ENCODE assay signal across 22 cellular contexts in genomic region chr11:68449951-68450350, GRCh38. TPM values are rescaled to one million over a fixed set of nuclear protein-coding genes. Genes with fewer than 3 reads are reported as not detected.
DNase-seq lines count a peak whose midpoint lies in the region; ATAC-seq and TF ChIP-seq lines count a peak whose summit lies in the region.
"Had no signal": no experiment of that assay in that cellular context is flagged by ENCODE, and none has a peak within 500 bp of the region (broad histone marks: within the 10 kb centered on the region; RNA-seq: fewer than 3 reads in every experiment).

No MANE protein-coding gene starts in this region.

- H4K20me1 ChIP-seq in IMR-90 (ENCODE audit: insufficient read depth, low read length): no peaks in the 10 kb centered on the region

- no peaks in the 10 kb centered on the region for H3K27me3 ChIP-seq in IMR-90 (ENCODE audit: control insufficient read depth, insufficient read depth, low read length)
- H3K27me3 ChIP-seq in mesenchymal stem cell (ENCODE audit: control insufficient read depth in 1 of 2, insufficient read depth in 1 of 2, low read length in 2 of 2): peaks cover 0 to 4% of the 10 kb centered on the region in 2 experiments

- H3K9ac ChIP-seq in IMR-90 (ENCODE audit: low read depth, low read length): no peak overlapping the region
- no peak overlapping the region for H3K9ac ChIP-seq in mesenchymal stem cell (ENCODE audit: low read length)

- H3K36me3 Mint-ChIP-seq in WTC11 (peaks cover 13% of the 10 kb centered on the region), progenitor cell of endocrine pancreas (ENCODE audit: insufficient read depth) (peaks cover 10% of the 10 kb centered on the region)
- H3K36me3 Mint-ChIP-seq: CD8-positive, alpha-beta T cell had no signal

- H3K27ac Mint-ChIP-seq in WTC11 (peak overlapping the region; percentile 70; the same call in 1 of the 2 replicates), progenitor cell of endocrine pancreas (peak overlapping the region; percentile 73)
- H3K27ac Mint-ChIP-seq: B cell; CD8-positive, alpha-beta T cell had no signal

- H3K79me1 ChIP-seq in IMR-90 (ENCODE audit: low read depth in 1 of 2, low read length in 2 of 2): no peaks in the 10 kb centered on the region
- H3K79me1 ChIP-seq in mesenchymal stem cell (replicated peaks; ENCODE audit: low read length, poor library complexity, severe bottlenecking): peaks cover 3% of the 10 kb centered on the region

- no peak overlapping the region for H3K4me3 Mint-ChIP-seq in WTC11
- H3K4me3 Mint-ChIP-seq in progenitor cell of endocrine pancreas (ENCODE audit: low read depth): no peak overlapping the region
- H3K4me3 Mint-ChIP-seq: B cell; CD8-positive, alpha-beta T cell had no signal

- dilution Hi-C loops in IMR-90 (cut with HindIII; ENCODE audit: low sequenced_read_pairs, unreplicated experiment): no loop called here

- no peaks in the 10 kb centered on the region for H3K9me3 Mint-ChIP-seq in WTC11
- H3K9me3 Mint-ChIP-seq in progenitor cell of endocrine pancreas (ENCODE audit: low read depth): no peaks in the 10 kb centered on the region
- H3K9me3 Mint-ChIP-seq: CD8-positive, alpha-beta T cell had no signal

- H3K4me3 ChIP-seq in IMR-90 (ENCODE audit: insufficient read depth, low read depth, low read length) (no peak overlapping the region), mesenchymal stem cell (ENCODE audit: insufficient read depth in 1 of 2, low read depth in 1 of 2, low read length in 2 of 2) (no peak overlapping the region)
- H3K4me3 ChIP-seq: SK-N-MC had no signal

- H3K27ac ChIP-seq in IMR-90 (ENCODE audit: insufficient read depth, low read length): no peak overlapping the region
- no peak overlapping the region for H3K27ac ChIP-seq in mesenchymal stem cell (ENCODE audit: low read length, poor library complexity, severe bottlenecking)
- H3K27ac ChIP-seq: C4-2B, HL-60, SK-N-MC had no signal

- no peak for TF ChIP-seq RAD21 in IMR-90 (IDR thresholded peaks at IDR 0.05; ENCODE audit: low read length)

- H2BK120ac ChIP-seq in IMR-90 (ENCODE audit: low read depth, low read length) (no peak overlapping the region), mesenchymal stem cell (ENCODE audit: low read depth, low read length) (no peak overlapping the region)

- no peak overlapping the region for H3K4ac ChIP-seq in IMR-90 (ENCODE audit: low read depth, low read length)
- no peak overlapping the region for H3K4ac ChIP-seq in mesenchymal stem cell (ENCODE audit: low read depth in 1 of 2, low read length in 2 of 2)

- H3K18ac ChIP-seq in IMR-90 (ENCODE audit: low read depth, low read length) (no peak overlapping the region), mesenchymal stem cell (ENCODE audit: low read depth in 1 of 2, low read length in 2 of 2) (no peak overlapping the region)

- H3K9me3 ChIP-seq in IMR-90 (ENCODE audit: control insufficient read depth, insufficient read depth, low read length) (no peaks in the 10 kb centered on the region), mesenchymal stem cell (ENCODE audit: control insufficient read depth, low read length) (no peaks in the 10 kb centered on the region)
- H3K9me3 ChIP-seq: Caco-2 had no signal

- H2AK5ac ChIP-seq in IMR-90 (ENCODE audit: low read depth, low read length): no peak overlapping the region
- H2AK5ac ChIP-seq in mesenchymal stem cell (ENCODE audit: low read length, severe bottlenecking): no peak overlapping the region

- H3K4me1 Mint-ChIP-seq in WTC11: peaks cover 4% of the 10 kb centered on the region
- H3K4me1 Mint-ChIP-seq in progenitor cell of endocrine pancreas (ENCODE audit: low read depth): no peaks in the 10 kb centered on the region

- H3K36me3 ChIP-seq in IMR-90 (ENCODE audit: control insufficient read depth, insufficient read depth, low read length): peaks cover 15% of the 10 kb centered on the region
- H3K36me3 ChIP-seq in mesenchymal stem cell (ENCODE audit: control insufficient read depth in 1 of 2, insufficient read depth in 2 of 2, low read depth in 1 of 2, low read length in 2 of 2): peaks cover 16 to 41% of the 10 kb centered on the region in 2 experiments

- no peak for TF ChIP-seq POLR2A in IMR-90 (IDR thresholded peaks at IDR 0.05; ENCODE audit: low read depth, low read length)

- H3K56ac ChIP-seq in IMR-90 (ENCODE audit: extremely low read depth, insufficient read depth, low read length): no peak overlapping the region

- ATAC-seq in IMR-90 (ENCODE audit: low read depth): no peak
- no peak for ATAC-seq in WTC11
- no peak for ATAC-seq in HG03354 (IDR thresholded peaks at IDR 0.05; ENCODE audit: poor library complexity, severe bottlenecking, unreplicated experiment)
- no peak for ATAC-seq in GM18498 (IDR thresholded peaks at IDR 0.05; ENCODE audit: unreplicated experiment)
- ATAC-seq: CD8-positive, alpha-beta T cell; Panc1 had no signal

- H2BK15ac ChIP-seq in IMR-90 (ENCODE audit: low read depth, low read length): no peak overlapping the region
- no peak overlapping the region for H2BK15ac ChIP-seq in mesenchymal stem cell (ENCODE audit: low read depth, poor library complexity, severe bottlenecking)

- H2BK5ac ChIP-seq in IMR-90 (ENCODE audit: low read depth, low read length, poor library complexity, severe bottlenecking) (no peak overlapping the region), mesenchymal stem cell (ENCODE audit: low read depth, low read length, poor library complexity, severe bottlenecking) (no peak overlapping the region)

- POLR2A ChIA-PET in IMR-90 (lab: Charles Lee; ENCODE audit: unreplicated experiment): no interaction called here
- POLR2A ChIA-PET in WTC11 (lab: Charles Lee): no interaction called here

- H4K91ac ChIP-seq in IMR-90 (ENCODE audit: insufficient read depth, low read depth, low read length): no peak overlapping the region
- peak overlapping the region; percentile 1 for H4K91ac ChIP-seq in mesenchymal stem cell (ENCODE audit: low read length)

- peak overlapping the region; percentile 55 for H2AK9ac ChIP-seq in IMR-90 (replicated peaks; ENCODE audit: low read depth, low read length, poor library complexity)

- H3K4me2 ChIP-seq in IMR-90 (ENCODE audit: low read depth, low read length) (no peak overlapping the region), mesenchymal stem cell (ENCODE audit: low read length, poor library complexity, severe bottlenecking) (no peak overlapping the region)

- H3K9me1 ChIP-seq in IMR-90 (ENCODE audit: insufficient read depth, low read length): no peaks in the 10 kb centered on the region

- no peak overlapping the region for H3K14ac ChIP-seq in IMR-90 (replicated peaks; ENCODE audit: low read depth, low read length)
- no peak overlapping the region for H3K14ac ChIP-seq in mesenchymal stem cell (ENCODE audit: low read length in 2 of 2)

- H2AFZ ChIP-seq in IMR-90 (replicated peaks; ENCODE audit: low read length, poor library complexity) (no peak overlapping the region), mesenchymal stem cell (ENCODE audit: low read depth, low read length) (no peak overlapping the region)

- WGBS in IMR-90 (ENCODE audit: extremely low coverage in 2 of 2, insufficient read length in 1 of 2), 2 experiments: 96% methylated on average over 7 of the region's 11 CpGs; no CpG with 5 or more reads in 1 of the 2 experiments
- WGBS in mesenchymal stem cell: 96% methylated on average over 11 of the region's 11 CpGs

- no peak overlapping the region for H2BK12ac ChIP-seq in mesenchymal stem cell (ENCODE audit: low read length in 2 of 2)

- H3K27me3 Mint-ChIP-seq in WTC11 (ENCODE audit: low read depth): no peaks in the 10 kb centered on the region; the same call in 1 of the 2 replicates
- no peaks in the 10 kb centered on the region for H3K27me3 Mint-ChIP-seq in progenitor cell of endocrine pancreas
- H3K27me3 Mint-ChIP-seq: B cell had no signal

- in situ Hi-C loops in IMR-90 (cut with MboI; ENCODE audit: low sequenced_read_pairs): loop anchor here (5.0 kb wide), 1 partner anchor 188 kb away; no protein-coding TSS in a partner anchor

- no peak overlapping the region for H2BK20ac ChIP-seq in IMR-90 (ENCODE audit: low read depth, low read length)

- H3K4me1 ChIP-seq in IMR-90 (ENCODE audit: control insufficient read depth, insufficient read depth, low read length) (no peaks in the 10 kb centered on the region), mesenchymal stem cell (ENCODE audit: control insufficient read depth, insufficient read depth, low read depth, low read length) (peaks cover 4% of the 10 kb centered on the region)
- H3K4me1 ChIP-seq: Caco-2 had no signal

- no peak overlapping the region for H4K5ac ChIP-seq in IMR-90 (ENCODE audit: low read depth, low read length)

- DNase-seq in IMR-90 (no peak), WTC11 (ENCODE audit: low spot score) (no peak), mesenchymal stem cell (no peak), progenitor cell of endocrine pancreas (ENCODE audit: low spot score, unreplicated experiment) (no peak), mucosa of gallbladder (ENCODE audit: low spot score) (no peak)
- DNase-seq: CD8-positive, alpha-beta T cell; DMS79 treated with DMSO at 0.1 percent for 48 hours; GF-D8; NCI-H1417; NCI-H1694; NCI-H2081; NCI-H2227 treated with DMSO at 0.1 percent for 48 hours; NCI-H526 treated with DMSO at 0.1 percent for 48 hours; SIG-M5 had no signal

- CTCF ChIA-PET in IMR-90 (lab: Yijun Ruan, JAX) (no interaction called here), WTC11 (lab: Charles Lee) (interaction anchor here (0.6 kb wide), 2 partner anchors 11 to 19 kb away, joined by 3 to 5 read pairs; no protein-coding TSS in a partner anchor)

- BruUV-seq in IMR-90 (replicated peaks; lab: Mats Ljungman, UMichigan): no TSS peak

- no peak overlapping the region for H3K23ac ChIP-seq in IMR-90 (ENCODE audit: low read depth, low read length)
- no peak overlapping the region for H3K23ac ChIP-seq in mesenchymal stem cell (ENCODE audit: low read length in 2 of 2)

- TF ChIP-seq CTCF in IMR-90 (conservative IDR thresholded peaks at IDR 0.05; ENCODE audit: low read depth, low read length): no peak
- TF ChIP-seq CTCF in WTC11 (IDR thresholded peaks at IDR 0.05): no peak
- no peak for TF ChIP-seq CTCF in progenitor cell of endocrine pancreas (IDR thresholded peaks at IDR 0.05; ENCODE audit: unreplicated experiment)

- intact Hi-C loops in IMR-90 (cut with micrococcal nuclease): loop anchor here (5.0 kb wide), 1 partner anchor 138 kb away; the partner anchor contains the start of gene LRP5

- H4K8ac ChIP-seq in IMR-90 (ENCODE audit: low read depth in 2 of 2, low read length in 2 of 2): no peak overlapping the region
- H4K8ac ChIP-seq in mesenchymal stem cell (ENCODE audit: low read length): no peak overlapping the region

TF ChIP-seq in WTC11, 78 proteins besides CTCF, POLR2A, EP300 and RAD21 (continues in another document):
- TF ChIP-seq ZNF423 (CRISPR knock-in tag; IDR thresholded peaks at IDR 0.05): no peak

RNA-seq across cellular contexts. Expression of gene PPP6R3, which starts 10.6 kb away (rescaled TPM):
- total RNA-seq in IMR-90 (2012; rRNA removed): 123 and 148 TPM in 2 replicates
- polyA plus RNA-seq in IMR-90 (2012; rRNA removed): 29.0 and 30.1 TPM in 2 replicates
- polyA plus RNA-seq in IMR-90 (2012; cell fraction: cytosol; rRNA removed): 10.6 and 16.4 TPM in 2 replicates
- polyA plus RNA-seq in IMR-90 (2012; cell fraction: nucleus; rRNA removed; ENCODE audit: low replicate concordance): 59.9 and 60.3 TPM in 2 replicates
- 124 to 138 TPM (median 132 TPM) in 3 replicates for total RNA-seq in WTC11 (2021)
- 39.3 TPM for polyA plus RNA-seq in mesenchymal stem cell (2013, experiment 1 of 2)
- 39.5 TPM for polyA plus RNA-seq in mesenchymal stem cell (2013, experiment 2 of 2)
- 123 and 124 TPM in 2 replicates for total RNA-seq in progenitor cell of endocrine pancreas
- 114 TPM for total RNA-seq in mucosa of gallbladder
